ENCODE assay signal across 20 cellular contexts in the genomic region with DNA sequence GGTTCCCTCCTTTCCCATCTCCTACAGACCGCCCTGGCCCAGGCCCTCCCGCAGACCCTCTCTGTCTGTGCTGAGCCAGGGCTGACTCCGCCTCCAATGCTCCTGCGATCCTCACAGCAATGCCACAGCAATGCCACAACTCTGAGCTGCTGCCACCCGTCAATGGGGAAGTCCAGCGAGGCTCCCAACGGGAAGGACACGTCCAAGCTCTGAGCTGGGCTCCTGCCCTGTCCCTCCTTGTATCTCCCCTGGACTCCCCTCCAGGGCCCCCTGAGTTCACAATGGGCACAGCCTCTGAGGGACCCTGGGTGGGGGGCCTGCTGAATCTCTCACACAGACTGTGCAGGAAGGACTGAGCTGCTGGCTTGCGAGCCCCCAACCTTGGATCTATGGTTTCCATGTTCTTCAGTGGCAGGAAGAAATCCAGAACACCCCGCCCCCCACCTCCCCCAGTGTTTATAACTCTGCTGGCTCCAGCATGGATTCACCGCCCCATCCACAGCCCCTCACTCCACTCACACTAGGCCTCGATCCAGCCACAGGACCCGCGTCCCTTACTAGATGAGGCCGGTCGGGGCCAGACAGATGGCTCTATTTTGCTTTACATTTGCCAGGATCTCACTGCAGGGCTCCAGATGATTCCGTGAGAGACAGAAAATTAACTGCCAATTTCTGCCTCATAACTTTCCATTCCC.
DNase-seq lines count a peak whose midpoint lies in the region; ATAC-seq, FAIRE-seq and TF ChIP-seq lines count a peak whose summit lies in the region.
"Had no signal": no experiment of that assay in that cellular context is flagged by ENCODE, and none has a peak within 500 bp of the region (broad histone marks: within the 10 kb centered on the region; RNA-seq: fewer than 3 reads in every experiment).

No MANE protein-coding gene starts in this region.

- no peaks in the 10 kb centered on the region for H3K27me3 Mint-ChIP-seq in T-helper 2 cell treated with Interferon-gamma antibody and Interleukin-4, amounts not matched to agents 5 μg/mL and 100 μg/mL, for 36 hours (ENCODE audit: low read depth)

- intact Hi-C loops in cardiac septum (cut with DNase I) (loop anchor here (10.0 kb wide), 2 partner anchors 319 to 591 kb away; no protein-coding TSS in a partner anchor), Right ventricle myocardium inferior (cut with DNase I) (no loop called here), kidney (cut with DNase I) (no loop called here), sciatic nerve (cut with DNase I) (loop anchor here (10.0 kb wide), 1 partner anchor 1151 kb away; a partner anchor contains a TSS)

- TF ChIP-seq CTCF in kidney (IDR thresholded peaks at IDR 0.05; ENCODE audit: borderline replicate concordance, extremely low read depth, insufficient read depth) = no peak

- no peak overlapping the region for H3K27ac Mint-ChIP-seq in T-helper 2 cell treated with Interferon-gamma antibody and Interleukin-4, amounts not matched to agents 5 μg/mL and 100 μg/mL, for 36 hours
- H3K27ac Mint-ChIP-seq: CD8-positive, alpha-beta T cell; GM23338 had no signal

- no peaks in the 10 kb centered on the region for H3K9me3 Mint-ChIP-seq in T-helper 2 cell treated with Interferon-gamma antibody and Interleukin-4, amounts not matched to agents 5 μg/mL and 100 μg/mL, for 36 hours
- H3K9me3 Mint-ChIP-seq: CD8-positive, alpha-beta T cell; GM23338 had no signal

- no peak for FAIRE-seq in kidney (lab: Jason Lieb, UNC)
- no peak for FAIRE-seq in H54 (lab: Jason Lieb, UNC)
- FAIRE-seq: A549, GM12878, K562 had no signal

- H3K36me3 Mint-ChIP-seq in T-helper 2 cell treated with Interferon-gamma antibody and Interleukin-4, amounts not matched to agents 5 μg/mL and 100 μg/mL, for 36 hours (ENCODE audit: low read depth) = no peaks in the 10 kb centered on the region
- H3K36me3 Mint-ChIP-seq: CD8-positive, alpha-beta T cell had no signal

- DNase-seq in cardiac septum (ENCODE audit: low spot score) = peak; percentile 38
- no peak for DNase-seq in Right ventricle myocardium inferior (ENCODE audit: missing footprints)
- peak; percentile 53 for DNase-seq in kidney
- peak; percentile 50 for DNase-seq in sciatic nerve (ENCODE audit: low spot score)
- DNase-seq in H54 (ENCODE audit: insufficient read length, low spot score) = no peak
- DNase-seq in SHP77 (lab: John Stamatoyannopoulos, UW) = no peak
- no peak for DNase-seq in T-helper 2 cell treated with Interferon-gamma antibody and Interleukin-4, amounts not matched to agents 5 μg/mL and 100 μg/mL, for 36 hours (ENCODE audit: low spot score)
- DNase-seq: Calu3; CD8-positive, alpha-beta T cell; GF-D8; NCI-H1092 treated with DMSO at 0.1 percent for 48 hours; NCI-H146; NCI-H2081 treated with DMSO at 0.1 percent for 48 hours; NCI-H446 treated with DMSO at 0.1 percent for 48 hours had no signal

- H3K4me1 ChIP-seq in kidney (ENCODE audit: control insufficient read depth in 1 of 2, insufficient read depth in 1 of 2, low read depth in 1 of 2, low read length in 2 of 2) = no peaks in the 10 kb centered on the region
- H3K4me1 ChIP-seq: A549 had no signal

- no peak overlapping the region for H3K27ac ChIP-seq in kidney (ENCODE audit: low read depth in 2 of 2, low read length in 2 of 2)
- H3K27ac ChIP-seq: A549, BLaER1 had no signal

- ATAC-seq in Right ventricle myocardium inferior (no peak), sciatic nerve (no peak)
- ATAC-seq: A549; CD8-positive, alpha-beta T cell; GM12878; GM23338; K562; Panc1 had no signal

- H3K4me1 Mint-ChIP-seq in T-helper 2 cell treated with Interferon-gamma antibody and Interleukin-4, amounts not matched to agents 5 μg/mL and 100 μg/mL, for 36 hours (ENCODE audit: low read depth) = peaks cover 1% of the 10 kb centered on the region
- H3K4me1 Mint-ChIP-seq: GM23338 had no signal

- no peak for TF ChIP-seq POLR2A in H54 (IDR thresholded peaks at IDR 0.05; ENCODE audit: low read depth, low read length)

- H3K36me3 ChIP-seq in kidney (ENCODE audit: control insufficient read depth in 1 of 2, insufficient read depth in 2 of 2, low read length in 2 of 2) = no peaks in the 10 kb centered on the region
- H3K36me3 ChIP-seq: BLaER1 had no signal

- H3K9ac ChIP-seq in kidney (ENCODE audit: low read length in 2 of 2) = no peak overlapping the region
- H3K9ac ChIP-seq: BLaER1 had no signal

- H3K9me3 ChIP-seq in kidney (ENCODE audit: control insufficient read depth in 1 of 2, low read length in 2 of 2) = no peaks in the 10 kb centered on the region
- H3K9me3 ChIP-seq: A549, BLaER1 had no signal

- no peak overlapping the region for H3K4me3 ChIP-seq in kidney (ENCODE audit: low read length in 2 of 2)
- H3K4me3 ChIP-seq: A549, BLaER1, GM12878, GM23338, K562 had no signal

- H3K4me3 Mint-ChIP-seq in T-helper 2 cell treated with Interferon-gamma antibody and Interleukin-4, amounts not matched to agents 5 μg/mL and 100 μg/mL, for 36 hours = no peak overlapping the region
- H3K4me3 Mint-ChIP-seq: CD8-positive, alpha-beta T cell; GM23338 had no signal

Comparison
In these comparisons a context has a peak if more than half of its experiments do, and no peak if none do; other contexts are left out.
1. DNase-seq: peak in cardiac septum (single experiment), kidney (single experiment) and sciatic nerve (single experiment); none in Right ventricle myocardium inferior (single experiment), H54 (single experiment), SHP77 (0 of 2) and T-helper 2 cell treated with Interferon-gamma antibody and Interleukin-4, amounts not matched to agents 5 μg/mL and 100 μg/mL, for 36 hours (single experiment).
2. intact Hi-C loops: an anchor here in cardiac septum (10.0 kb wide) and sciatic nerve (10.0 kb wide); none called in Right ventricle myocardium inferior and kidney.